35 cellular contexts compared by ENCODE assay signal in the genomic region with DNA sequence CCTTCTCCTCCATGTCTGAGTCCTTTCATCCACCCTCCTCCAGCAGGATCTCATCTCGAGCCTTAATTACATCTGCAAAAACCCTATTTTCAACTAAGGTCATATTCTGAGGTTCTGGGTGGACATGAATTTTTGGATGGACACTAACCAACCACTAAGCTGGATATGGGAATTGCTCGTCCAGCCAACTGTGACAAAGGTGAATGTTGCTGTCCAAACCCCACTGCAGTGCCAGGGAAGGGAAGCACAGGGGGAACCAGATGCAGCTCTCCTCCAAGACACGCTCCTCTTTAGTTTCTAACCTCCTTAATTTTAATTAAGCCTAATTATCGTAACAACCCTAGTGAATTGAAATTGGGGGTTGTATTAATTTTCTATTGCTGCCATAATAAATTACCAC.
"Had no signal": no experiment of that assay in that cellular context is flagged by ENCODE, and none has a peak within 500 bp of the region (broad histone marks: within the 10 kb centered on the region; RNA-seq: fewer than 3 reads in every experiment).

No MANE protein-coding gene starts in this region.

- H3K27me3 ChIP-seq: ascending aorta, cardiac muscle cell had no signal

- DNase-seq: activated B cell treated with CpG ODN at 0.5 μM for 24 hours; activated CD4-positive, alpha-beta memory T cell treated with anti-CD3 and anti-CD28 coated beads, Interleukin-2, amount 10 ng/mL, durations not matched to agents 7 days and 5 days; activated CD4-positive, alpha-beta T cell treated with anti-CD3 and anti-CD28 coated beads for 4 hours; activated CD4-positive, alpha-beta T cell treated with anti-CD3 and anti-CD28 coated beads, Interleukin-2, amount 10 ng/mL, durations not matched to agents 24 days and 14 days; activated CD4-positive, alpha-beta T cell treated with anti-CD3 and anti-CD28 coated beads, Interleukin-2, amount 50 U/mL, for 1 hour; activated CD4-positive, alpha-beta T cell treated with anti-CD3 and anti-CD28 coated beads, Interleukin-2, amount 50 U/mL, for 48 hours; activated CD4-positive, CD25-positive, alpha-beta regulatory T cell treated with anti-CD3 and anti-CD28 coated beads, Interleukin-2, amount 50 U/mL, for 72 hours; activated CD8-positive, alpha-beta memory T cell treated with anti-CD3 and anti-CD28 coated beads for 24 hours; activated CD8-positive, alpha-beta memory T cell treated with anti-CD3 and anti-CD28 coated beads, Interleukin-2, amount 10 ng/mL, durations not matched to agents 7 days and 5 days; activated CD8-positive, alpha-beta memory T cell treated with anti-CD3 and anti-CD28 coated beads, Interleukin-2, amount 50 U/mL, for 48 hours; activated CD8-positive, alpha-beta T cell treated with anti-CD3 and anti-CD28 coated beads, Interleukin-2, amount 10 ng/mL, durations not matched to agents 7 days and 5 days; activated gamma-delta T cell; activated naive CD4-positive, alpha-beta T cell treated with anti-CD3 and anti-CD28 coated beads, Interleukin-2, amount 10 ng/mL, durations not matched to agents 7 days and 5 days; activated naive CD4-positive, alpha-beta T cell treated with Interleukin-2 at 50 U/mL for 16 hours; activated naive CD8-positive, alpha-beta T cell treated with anti-CD3 and anti-CD28 coated beads, Interleukin-2, amount 10 ng/mL, durations not matched to agents 7 days and 5 days; activated naive CD8-positive, alpha-beta T cell treated with anti-CD3 and anti-CD28 coated beads, Interleukin-2, amount 50 U/mL, for 24 hours; activated T-cell treated with anti-CD3 and anti-CD28 coated beads, Interleukin-2, amount 50 U/mL, for 24 hours; activated T-cell treated with anti-CD3 and anti-CD28 coated beads, Interleukin-2, amount 50 U/mL, for 48 hours; amygdala; anterior cingulate cortex; caudate nucleus; cerebellar nuclear complex; T-helper 1 cell; T-helper 2 cell; T-helper 9 cell had no signal

- H3K27ac Mint-ChIP-seq: activated B cell treated with CpG ODN at 0.5 μM for 24 hours; activated CD4-positive, alpha-beta memory T cell treated with anti-CD3 and anti-CD28 coated beads, Interleukin-2, amount 10 ng/mL, durations not matched to agents 7 days and 5 days; activated CD4-positive, alpha-beta T cell treated with anti-CD3 and anti-CD28 coated beads, Interleukin-2, amount 10 ng/mL, durations not matched to agents 24 days and 14 days; activated CD8-positive, alpha-beta memory T cell treated with anti-CD3 and anti-CD28 coated beads, Interleukin-2, amount 10 ng/mL, durations not matched to agents 7 days and 5 days; activated CD8-positive, alpha-beta T cell treated with anti-CD3 and anti-CD28 coated beads, Interleukin-2, amount 10 ng/mL, durations not matched to agents 7 days and 5 days; activated naive CD4-positive, alpha-beta T cell treated with anti-CD3 and anti-CD28 coated beads, Interleukin-2, amount 10 ng/mL, durations not matched to agents 7 days and 5 days; activated naive CD4-positive, alpha-beta T cell treated with anti-CD3 and anti-CD28 coated beads, Interleukin-2, amount 50 U/mL, for 24 hours; activated naive CD8-positive, alpha-beta T cell; activated naive CD8-positive, alpha-beta T cell treated with anti-CD3 and anti-CD28 coated beads, Interleukin-2, amount 10 ng/mL, durations not matched to agents 7 days and 5 days; activated naive CD8-positive, alpha-beta T cell treated with anti-CD3 and anti-CD28 coated beads, Interleukin-2, amount 50 U/mL, for 24 hours; activated T-cell treated with anti-CD3 and anti-CD28 coated beads, Interleukin-2, amount 50 U/mL, for 24 hours; activated T-helper 2 cell treated with anti-CD3 and anti-CD28 coated beads, Interferon-gamma antibody, Interleukin-2, Interleukin-4, amounts not matched to agents 10 μg/mL and 5 μg/mL and 100 μg/mL, durations not matched to agents 14 hours and 24 hours and 36 hours; brain; T-helper 1 cell treated with Interleukin-12 subunit alpha and Interleukin-12 subunit beta and Interleukin-4 antibody, amounts not matched to agents 30 μg/mL and 1 μg/mL, for 36 hours; T-helper 2 cell treated with Interferon-gamma antibody and Interleukin-4, amounts not matched to agents 5 μg/mL and 100 μg/mL, for 36 hours had no signal

- H3K36me3 Mint-ChIP-seq: activated CD8-positive, alpha-beta memory T cell treated with anti-CD3 and anti-CD28 coated beads, Interleukin-2, amount 10 ng/mL, durations not matched to agents 7 days and 5 days; activated naive CD4-positive, alpha-beta T cell treated with anti-CD3 and anti-CD28 coated beads, Interleukin-2, amount 10 ng/mL, durations not matched to agents 7 days and 5 days; activated naive CD4-positive, alpha-beta T cell treated with anti-CD3 and anti-CD28 coated beads, Interleukin-2, amount 50 U/mL, for 24 hours; activated naive CD8-positive, alpha-beta T cell; activated naive CD8-positive, alpha-beta T cell treated with anti-CD3 and anti-CD28 coated beads, Interleukin-2, amount 10 ng/mL, durations not matched to agents 7 days and 5 days; brain had no signal

- H3K27me3 Mint-ChIP-seq: activated naive CD4-positive, alpha-beta T cell treated with anti-CD3 and anti-CD28 coated beads, Interleukin-2, amount 50 U/mL, for 24 hours had no signal

- H3K9me3 Mint-ChIP-seq: activated B cell treated with CpG ODN at 0.5 μM for 24 hours; activated CD4-positive, alpha-beta memory T cell treated with anti-CD3 and anti-CD28 coated beads, Interleukin-2, amount 10 ng/mL, durations not matched to agents 7 days and 5 days; activated CD4-positive, alpha-beta T cell treated with anti-CD3 and anti-CD28 coated beads, Interleukin-2, amount 10 ng/mL, durations not matched to agents 24 days and 14 days; activated naive CD4-positive, alpha-beta T cell treated with anti-CD3 and anti-CD28 coated beads, Interleukin-2, amount 10 ng/mL, durations not matched to agents 7 days and 5 days; activated naive CD4-positive, alpha-beta T cell treated with anti-CD3 and anti-CD28 coated beads, Interleukin-2, amount 50 U/mL, for 24 hours; activated naive CD8-positive, alpha-beta T cell treated with anti-CD3 and anti-CD28 coated beads, Interleukin-2, amount 10 ng/mL, durations not matched to agents 7 days and 5 days; activated naive CD8-positive, alpha-beta T cell treated with anti-CD3 and anti-CD28 coated beads, Interleukin-2, amount 50 U/mL, for 24 hours; activated T-cell treated with anti-CD3 and anti-CD28 coated beads, Interleukin-2, amount 50 U/mL, for 24 hours; activated T-helper 2 cell treated with anti-CD3 and anti-CD28 coated beads, Interferon-gamma antibody, Interleukin-2, Interleukin-4, amounts not matched to agents 10 μg/mL and 5 μg/mL and 100 μg/mL, durations not matched to agents 14 hours and 24 hours and 36 hours; central memory CD8-positive, alpha-beta T cell; T-helper 1 cell treated with Interleukin-12 subunit alpha and Interleukin-12 subunit beta and Interleukin-4 antibody, amounts not matched to agents 30 μg/mL and 1 μg/mL, for 36 hours; T-helper 2 cell treated with Interferon-gamma antibody and Interleukin-4, amounts not matched to agents 5 μg/mL and 100 μg/mL, for 36 hours had no signal

- H3K36me3 ChIP-seq: ascending aorta, cardiac muscle cell had no signal

- H3K4me3 ChIP-seq: ascending aorta, cardiac muscle cell had no signal

- H3K4me3 Mint-ChIP-seq: activated B cell treated with CpG ODN at 0.5 μM for 24 hours; activated CD4-positive, alpha-beta memory T cell treated with anti-CD3 and anti-CD28 coated beads, Interleukin-2, amount 10 ng/mL, durations not matched to agents 7 days and 5 days; activated CD4-positive, alpha-beta T cell treated with anti-CD3 and anti-CD28 coated beads, Interleukin-2, amount 10 ng/mL, durations not matched to agents 24 days and 14 days; activated CD8-positive, alpha-beta memory T cell treated with anti-CD3 and anti-CD28 coated beads, Interleukin-2, amount 10 ng/mL, durations not matched to agents 7 days and 5 days; activated CD8-positive, alpha-beta T cell treated with anti-CD3 and anti-CD28 coated beads, Interleukin-2, amount 10 ng/mL, durations not matched to agents 7 days and 5 days; activated naive CD4-positive, alpha-beta T cell treated with anti-CD3 and anti-CD28 coated beads, Interleukin-2, amount 10 ng/mL, durations not matched to agents 7 days and 5 days; activated naive CD4-positive, alpha-beta T cell treated with anti-CD3 and anti-CD28 coated beads, Interleukin-2, amount 50 U/mL, for 24 hours; activated naive CD8-positive, alpha-beta T cell; activated naive CD8-positive, alpha-beta T cell treated with anti-CD3 and anti-CD28 coated beads, Interleukin-2, amount 10 ng/mL, durations not matched to agents 7 days and 5 days; activated naive CD8-positive, alpha-beta T cell treated with anti-CD3 and anti-CD28 coated beads, Interleukin-2, amount 50 U/mL, for 24 hours; activated T-cell treated with anti-CD3 and anti-CD28 coated beads, Interleukin-2, amount 50 U/mL, for 24 hours; brain; central memory CD8-positive, alpha-beta T cell; T-helper 1 cell treated with Interleukin-12 subunit alpha and Interleukin-12 subunit beta and Interleukin-4 antibody, amounts not matched to agents 30 μg/mL and 1 μg/mL, for 36 hours; T-helper 2 cell treated with Interferon-gamma antibody and Interleukin-4, amounts not matched to agents 5 μg/mL and 100 μg/mL, for 36 hours had no signal

- H3K4me1 ChIP-seq: ascending aorta had no signal

- H3K4me1 Mint-ChIP-seq: activated B cell treated with CpG ODN at 0.5 μM for 24 hours; activated CD4-positive, alpha-beta memory T cell treated with anti-CD3 and anti-CD28 coated beads, Interleukin-2, amount 10 ng/mL, durations not matched to agents 7 days and 5 days; activated CD4-positive, alpha-beta T cell treated with anti-CD3 and anti-CD28 coated beads, Interleukin-2, amount 10 ng/mL, durations not matched to agents 24 days and 14 days; activated CD8-positive, alpha-beta memory T cell treated with anti-CD3 and anti-CD28 coated beads, Interleukin-2, amount 10 ng/mL, durations not matched to agents 7 days and 5 days; activated naive CD4-positive, alpha-beta T cell treated with anti-CD3 and anti-CD28 coated beads, Interleukin-2, amount 10 ng/mL, durations not matched to agents 7 days and 5 days; activated naive CD4-positive, alpha-beta T cell treated with anti-CD3 and anti-CD28 coated beads, Interleukin-2, amount 50 U/mL, for 24 hours; activated naive CD8-positive, alpha-beta T cell treated with anti-CD3 and anti-CD28 coated beads, Interleukin-2, amount 10 ng/mL, durations not matched to agents 7 days and 5 days; activated naive CD8-positive, alpha-beta T cell treated with anti-CD3 and anti-CD28 coated beads, Interleukin-2, amount 50 U/mL, for 24 hours; brain; central memory CD8-positive, alpha-beta T cell had no signal

- H3K27ac ChIP-seq: ascending aorta, cardiac muscle cell, VCaP had no signal
